Comparison of ENCODE assay signal across 17 cellular contexts in the genomic region with DNA sequence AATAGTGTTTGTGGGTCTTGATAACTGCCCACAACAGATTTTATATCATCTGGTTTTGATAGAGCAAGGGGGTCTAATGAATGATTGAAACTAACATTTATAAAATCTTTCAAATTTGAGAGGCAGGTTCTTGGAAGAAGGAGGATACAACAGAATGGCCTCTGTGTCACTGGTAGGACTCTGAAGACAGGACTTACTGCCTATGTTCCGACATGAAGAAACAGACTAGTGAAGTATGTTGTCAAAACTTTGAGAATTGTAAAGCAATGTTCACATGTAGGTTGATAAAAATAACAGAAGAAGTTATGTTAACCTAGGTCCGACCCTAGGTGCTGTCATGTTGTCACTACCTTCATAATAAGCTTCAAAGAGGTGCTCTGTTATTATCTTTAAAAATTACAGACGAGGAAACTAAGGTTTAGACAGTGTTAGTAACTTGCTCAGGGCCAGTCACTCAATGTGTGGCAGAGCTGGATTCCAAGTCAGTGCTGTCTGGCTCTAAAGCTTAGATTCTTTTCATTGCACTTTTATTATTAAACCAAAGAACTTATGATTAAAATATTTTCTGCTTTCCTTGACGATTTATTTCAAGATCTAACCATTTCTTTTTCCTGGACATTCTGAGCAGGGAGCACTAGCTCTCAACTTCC.
DNase-seq lines count a peak whose midpoint lies in the region; ATAC-seq and TF ChIP-seq lines count a peak whose summit lies in the region.
"Had no signal": no experiment of that assay in that cellular context is flagged by ENCODE, and none has a peak within 500 bp of the region (broad histone marks: within the 10 kb centered on the region; RNA-seq: fewer than 3 reads in every experiment).

No MANE protein-coding gene starts in this region.

- no peaks in the 10 kb centered on the region for H3K9me3 Mint-ChIP-seq in IgD-negative memory B cell
- no peaks in the 10 kb centered on the region for H3K9me3 Mint-ChIP-seq in activated B cell treated with CpG ODN at 0.5 μM for 24 hours
- H3K9me3 Mint-ChIP-seq in stimulated activated naive B cell treated with anti-CD40 and anti-IgM and Interleukin-4, amounts not matched to agents 10 μg/mL and 1 μg/mL and 100 μg/mL, for 72 hours = peaks cover 0 to 2% of the 10 kb centered on the region in 2 donors
- H3K9me3 Mint-ChIP-seq: CD8-positive, alpha-beta T cell; T-cell had no signal

- POLR2A ChIA-PET in activated B cell treated with CpG ODN at 0.5 μM for 24 hours (lab: Charles Lee) = interaction anchor here (0.6 to 24.5 kb wide), 7 partner anchors 9 to 785 kb away, joined by 3 to 1820 read pairs (median 7); no protein-coding TSS in a partner anchor

- no peaks in the 10 kb centered on the region for H3K27me3 Mint-ChIP-seq in IgD-negative memory B cell
- H3K27me3 Mint-ChIP-seq in activated B cell treated with CpG ODN at 0.5 μM for 24 hours = no peaks in the 10 kb centered on the region
- H3K27me3 Mint-ChIP-seq in stimulated activated naive B cell treated with anti-CD40 and anti-IgM and Interleukin-4, amounts not matched to agents 10 μg/mL and 1 μg/mL and 100 μg/mL, for 72 hours = no peaks in the 10 kb centered on the region

- ATAC-seq in GM18499 (IDR thresholded peaks at IDR 0.05; ENCODE audit: insufficient read depth, unreplicated experiment) = peak; percentile 4
- ATAC-seq in activated B cell treated with CpG ODN at 0.5 μM for 24 hours (ENCODE audit: low read depth) = peak; percentile 13
- ATAC-seq in stimulated activated naive B cell treated with anti-CD40 and anti-IgM and Interleukin-4, amounts not matched to agents 10 μg/mL and 1 μg/mL and 100 μg/mL, for 72 hours (replicated peaks) = peak in 1 of 2 donors; percentile 8
- no peak for ATAC-seq in GM19452 (IDR thresholded peaks at IDR 0.05; ENCODE audit: unreplicated experiment)
- no peak for ATAC-seq in HG02981 (IDR thresholded peaks at IDR 0.05; ENCODE audit: unreplicated experiment)
- ATAC-seq: CD8-positive, alpha-beta T cell; Right ventricle myocardium inferior; T-cell had no signal

- peak overlapping the region in 3 of 4 donors; percentile 85 to 93 (median 89) for H3K4me3 Mint-ChIP-seq in IgD-negative memory B cell
- peak overlapping the region; percentile 60 for H3K4me3 Mint-ChIP-seq in activated B cell treated with CpG ODN at 0.5 μM for 24 hours
- peak overlapping the region; percentile 75 for H3K4me3 Mint-ChIP-seq in stimulated activated naive B cell treated with anti-CD40 and anti-IgM and Interleukin-4, amounts not matched to agents 10 μg/mL and 1 μg/mL and 100 μg/mL, for 72 hours
- H3K4me3 Mint-ChIP-seq: CD8-positive, alpha-beta T cell; T-cell had no signal

- peaks cover 7% of the 10 kb centered on the region for H3K36me3 Mint-ChIP-seq in IgD-negative memory B cell
- peaks cover 4% of the 10 kb centered on the region for H3K36me3 Mint-ChIP-seq in activated B cell treated with CpG ODN at 0.5 μM for 24 hours (ENCODE audit: low read depth)
- peaks cover 14 to 23% of the 10 kb centered on the region in 2 donors for H3K36me3 Mint-ChIP-seq in stimulated activated naive B cell treated with anti-CD40 and anti-IgM and Interleukin-4, amounts not matched to agents 10 μg/mL and 1 μg/mL and 100 μg/mL, for 72 hours
- H3K36me3 Mint-ChIP-seq: CD8-positive, alpha-beta T cell; T-cell had no signal

- H3K4me1 Mint-ChIP-seq in IgD-negative memory B cell (peaks cover 44 to 58% (median 53%) of the 10 kb centered on the region in 3 donors), activated B cell treated with CpG ODN at 0.5 μM for 24 hours (peaks cover 89% of the 10 kb centered on the region)
- peaks cover 39 to 52% of the 10 kb centered on the region in 2 donors for H3K4me1 Mint-ChIP-seq in stimulated activated naive B cell treated with anti-CD40 and anti-IgM and Interleukin-4, amounts not matched to agents 10 μg/mL and 1 μg/mL and 100 μg/mL, for 72 hours

- CTCF ChIA-PET in activated B cell treated with CpG ODN at 0.5 μM for 24 hours (lab: Charles Lee) = interaction anchor here (1.5 to 1.9 kb wide), 5 partner anchors 9 to 22 kb away, joined by 4 to 8 read pairs (median 5); no protein-coding TSS in a partner anchor

- no peak for TF ChIP-seq CTCF in activated B cell treated with CpG ODN at 0.5 μM for 24 hours (IDR thresholded peaks at IDR 0.05)

- intact Hi-C loops in activated B cell treated with CpG ODN at 0.5 μM for 24 hours (cut with micrococcal nuclease) = loop anchor here (1.0 to 10.0 kb wide), 4 partner anchors 9 to 1007 kb away; no protein-coding TSS in a partner anchor

- H3K27ac Mint-ChIP-seq in IgD-negative memory B cell (peak overlapping the region; percentile 98 to 99 (median 99)), activated B cell treated with CpG ODN at 0.5 μM for 24 hours (peak overlapping the region; percentile 97)
- H3K27ac Mint-ChIP-seq in stimulated activated naive B cell treated with anti-CD40 and anti-IgM and Interleukin-4, amounts not matched to agents 10 μg/mL and 1 μg/mL and 100 μg/mL, for 72 hours = peak overlapping the region; percentile 99
- H3K27ac Mint-ChIP-seq: CD8-positive, alpha-beta T cell had no signal

- DNase-seq in activated B cell treated with CpG ODN at 0.5 μM for 24 hours (no peak), KG1 (lab: John Stamatoyannopoulos, UW) (no peak)
- no peak for DNase-seq in stimulated activated naive B cell treated with anti-CD40 and anti-IgM and Interleukin-4, amounts not matched to agents 10 μg/mL and 1 μg/mL and 100 μg/mL, for 72 hours
- DNase-seq: CD8-positive, alpha-beta T cell; DND-41; H7; NCI-H1417 treated with DMSO at 0.1 percent for 48 hours; NCI-H1930; NCI-H2171 treated with DMSO at 0.1 percent for 48 hours; NCI-H510A; NCI-H82 had no signal

Comparison
In these comparisons a context has a peak if more than half of its experiments do, and no peak if none do; other contexts are left out.
1. ATAC-seq: peak in GM18499 (single experiment) and activated B cell treated with CpG ODN at 0.5 μM for 24 hours (single experiment); none in GM19452 (single experiment) and HG02981 (single experiment).
2. Peak in every context shown above with its lines, with median percentiles within 50 percentile points of each other: H3K27ac Mint-ChIP-seq and H3K4me3 Mint-ChIP-seq.